Comparison of ENCODE assay signal across 2 cellular contexts in the genomic region with DNA sequence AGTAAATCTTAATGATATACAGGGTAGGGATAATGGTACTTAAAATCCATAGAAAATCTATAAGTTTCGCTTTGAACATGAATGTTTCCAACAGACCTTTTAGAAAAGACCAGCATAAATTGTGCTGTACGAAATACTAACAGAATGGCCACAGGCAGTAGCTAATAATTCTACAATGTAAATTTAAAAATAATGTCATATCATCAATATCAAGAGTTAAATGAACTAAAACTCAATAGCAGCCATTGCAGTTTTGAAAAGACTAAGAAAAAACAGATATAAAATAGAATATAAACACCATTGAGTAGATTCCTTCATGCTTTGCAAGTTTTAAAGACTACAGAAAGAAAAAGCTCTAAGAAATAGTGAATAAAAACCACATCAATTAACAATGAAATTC.
TF ChIP-seq lines count a peak whose summit lies in the region.

No MANE protein-coding gene starts in this region.

TF ChIP-seq in HepG2, 621 proteins besides CTCF, POLR2A, EP300 and RAD21:
- TF ChIP-seq ZNF556 (CRISPR knock-in tag; IDR thresholded peaks at IDR 0.05; ENCODE audit: borderline replicate concordance): no peak
- TF ChIP-seq ZNF10 (CRISPR knock-in tag; IDR thresholded peaks at IDR 0.05; ENCODE audit: borderline replicate concordance, low read depth): no peak
- no peak for TF ChIP-seq SUZ12 (IDR thresholded peaks at IDR 0.05; ENCODE audit: low read depth, low read length)
- peak; percentile 68 to 78 for TF ChIP-seq MAFK (conservative IDR thresholded peaks at IDR 0.05 in 1 of 2, IDR thresholded peaks at IDR 0.05 in 1 of 2; ENCODE audit: low read length in 2 of 2)
- TF ChIP-seq MAFF (IDR thresholded peaks at IDR 0.05; ENCODE audit: low read depth, low read length): peak; percentile 72; the same call in 1 of the 2 replicates
- TF ChIP-seq PAWR (CRISPR knock-in tag; IDR thresholded peaks at IDR 0.05; ENCODE audit: borderline replicate concordance): no peak
- TF ChIP-seq, protein P1, sequence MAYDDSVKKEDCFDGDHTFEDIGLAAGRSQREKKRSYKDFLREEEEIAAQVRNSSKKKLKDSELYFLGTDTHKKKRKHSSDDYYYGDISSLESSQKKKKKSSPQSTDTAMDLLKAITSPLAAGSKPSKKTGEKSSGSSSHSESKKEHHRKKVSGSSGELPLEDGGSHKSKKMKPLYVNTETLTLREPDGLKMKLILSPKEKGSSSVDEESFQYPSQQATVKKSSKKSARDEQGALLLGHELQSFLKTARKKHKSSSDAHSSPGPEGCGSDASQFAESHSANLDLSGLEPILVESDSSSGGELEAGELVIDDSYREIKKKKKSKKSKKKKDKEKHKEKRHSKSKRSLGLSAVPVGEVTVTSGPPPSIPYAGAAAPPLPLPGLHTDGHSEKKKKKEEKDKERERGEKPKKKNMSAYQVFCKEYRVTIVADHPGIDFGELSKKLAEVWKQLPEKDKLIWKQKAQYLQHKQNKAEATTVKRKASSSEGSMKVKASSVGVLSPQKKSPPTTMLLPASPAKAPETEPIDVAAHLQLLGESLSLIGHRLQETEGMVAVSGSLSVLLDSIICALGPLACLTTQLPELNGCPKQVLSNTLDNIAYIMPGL (CRISPR knock-in tag; IDR thresholded peaks at IDR 0.05; ENCODE audit: borderline replicate concordance in 1 of 2, low read depth in 1 of 2): no peak
- TF ChIP-seq REL (CRISPR knock-in tag; conservative IDR thresholded peaks at IDR 0.05): no peak
- TF ChIP-seq SP4 (CRISPR knock-in tag; IDR thresholded peaks at IDR 0.05): no peak
- no peak for TF ChIP-seq ZNF615 (CRISPR knock-in tag; IDR thresholded peaks at IDR 0.05; ENCODE audit: borderline replicate concordance)
- TF ChIP-seq HMG20A (CRISPR knock-in tag; IDR thresholded peaks at IDR 0.05; ENCODE audit: borderline replicate concordance): no peak
- TF ChIP-seq, protein P2, sequence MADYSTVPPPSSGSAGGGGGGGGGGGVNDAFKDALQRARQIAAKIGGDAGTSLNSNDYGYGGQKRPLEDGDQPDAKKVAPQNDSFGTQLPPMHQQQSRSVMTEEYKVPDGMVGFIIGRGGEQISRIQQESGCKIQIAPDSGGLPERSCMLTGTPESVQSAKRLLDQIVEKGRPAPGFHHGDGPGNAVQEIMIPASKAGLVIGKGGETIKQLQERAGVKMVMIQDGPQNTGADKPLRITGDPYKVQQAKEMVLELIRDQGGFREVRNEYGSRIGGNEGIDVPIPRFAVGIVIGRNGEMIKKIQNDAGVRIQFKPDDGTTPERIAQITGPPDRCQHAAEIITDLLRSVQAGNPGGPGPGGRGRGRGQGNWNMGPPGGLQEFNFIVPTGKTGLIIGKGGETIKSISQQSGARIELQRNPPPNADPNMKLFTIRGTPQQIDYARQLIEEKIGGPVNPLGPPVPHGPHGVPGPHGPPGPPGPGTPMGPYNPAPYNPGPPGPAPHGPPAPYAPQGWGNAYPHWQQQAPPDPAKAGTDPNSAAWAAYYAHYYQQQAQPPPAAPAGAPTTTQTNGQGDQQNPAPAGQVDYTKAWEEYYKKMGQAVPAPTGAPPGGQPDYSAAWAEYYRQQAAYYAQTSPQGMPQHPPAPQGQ (CRISPR knock-in tag; IDR thresholded peaks at IDR 0.05; ENCODE audit: borderline replicate concordance): no peak
- TF ChIP-seq RBM39 (IDR thresholded peaks at IDR 0.05; ENCODE audit: low read depth, low read length, poor library complexity, severe bottlenecking): no peak
- TF ChIP-seq HNF1B (CRISPR knock-in tag; IDR thresholded peaks at IDR 0.05): no peak
- TF ChIP-seq NFRKB (IDR thresholded peaks at IDR 0.05): no peak
- no peak for TF ChIP-seq ZNF205 (CRISPR knock-in tag; IDR thresholded peaks at IDR 0.05)

TF ChIP-seq in endothelial cell of umbilical vein, 7 proteins besides CTCF, POLR2A, EP300 and RAD21:
- TF ChIP-seq JUN (IDR thresholded peaks at IDR 0.05; ENCODE audit: borderline replicate concordance, insufficient read depth, insufficient read length, low read depth) (no peak), EZH2 (IDR thresholded peaks at IDR 0.05; ENCODE audit: borderline replicate concordance, low read depth, low read length, severe bottlenecking) (no peak), MYC (IDR thresholded peaks at IDR 0.05; ENCODE audit: low read depth, low read length) (no peak), FOS (IDR thresholded peaks at IDR 0.05; ENCODE audit: borderline replicate concordance, insufficient read depth, low read length) (no peak), GATA2 (IDR thresholded peaks at IDR 0.05; ENCODE audit: insufficient read depth, insufficient read length, low read depth, low read length) (no peak)
